ENCODE assay signal across 10 cellular contexts in the genomic region with DNA sequence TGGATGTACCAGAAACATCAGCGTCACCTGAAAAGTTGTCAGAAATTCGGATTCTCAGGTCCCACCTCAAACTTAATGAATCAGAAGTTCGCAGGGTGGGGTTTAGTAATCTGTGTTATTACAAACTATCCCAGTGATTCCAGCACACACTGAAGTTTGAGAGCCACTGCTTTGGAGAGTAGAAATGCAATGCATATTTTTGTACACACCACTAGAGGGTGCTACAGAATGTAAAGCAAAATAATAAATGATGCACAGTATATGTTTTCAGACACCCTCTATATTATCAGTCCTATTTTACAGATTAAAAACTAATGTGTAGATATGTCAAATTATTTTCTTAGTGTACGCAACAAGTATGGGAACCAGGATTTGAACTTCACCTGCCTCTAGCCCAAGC. TPM values are rescaled to one million over a fixed set of nuclear protein-coding genes. Genes with fewer than 3 reads are reported as not detected.
DNase-seq lines count a peak whose midpoint lies in the region; ATAC-seq and TF ChIP-seq lines count a peak whose summit lies in the region.
"Had no signal": no experiment of that assay in that cellular context is flagged by ENCODE, and none has a peak within 500 bp of the region (broad histone marks: within the 10 kb centered on the region; RNA-seq: fewer than 3 reads in every experiment).

No MANE protein-coding gene starts in this region.

- POLR2A ChIA-PET in SK-N-SH (lab: Yijun Ruan, JAX), result no interaction called here

- TF ChIP-seq EP300 in SK-N-SH (IDR thresholded peaks at IDR 0.05; ENCODE audit: borderline replicate concordance in 1 of 2, low read depth in 1 of 2, low read length in 1 of 2) (no peak), gastroesophageal sphincter (IDR thresholded peaks at IDR 0.05) (no peak)

- peaks cover 6% of the 10 kb centered on the region for H3K4me1 Mint-ChIP-seq in activated T-cell treated with anti-CD3 and anti-CD28 coated beads, Interleukin-2, amount 50 U/mL, for 72 hours (ENCODE audit: low read depth)

- peaks cover 24% of the 10 kb centered on the region for H3K79me2 ChIP-seq in MM.1S (ENCODE audit: low read length)
- H3K79me2 ChIP-seq in SK-N-SH (ENCODE audit: insufficient read depth), result peaks cover 25% of the 10 kb centered on the region

- no peaks in the 10 kb centered on the region for H4K20me1 ChIP-seq in MM.1S (ENCODE audit: insufficient read depth, low read length)
- H4K20me1 ChIP-seq in SK-N-SH (ENCODE audit: insufficient read depth), result peaks cover 13% of the 10 kb centered on the region

- H3K9me2 ChIP-seq in MM.1S (replicated peaks; ENCODE audit: insufficient read depth, low read length), result no peaks in the 10 kb centered on the region
- H3K9me2 ChIP-seq in SK-N-SH, result no peaks in the 10 kb centered on the region

- peak; percentile 48 for DNase-seq in EH (ENCODE audit: low read depth)
- peak; percentile 41 for DNase-seq in MM.1S
- DNase-seq in SK-N-SH, result peak; percentile 27
- no peak for DNase-seq in activated T-cell treated with anti-CD3 and anti-CD28 coated beads, Interleukin-2, amount 50 U/mL, for 72 hours
- no peak for DNase-seq in posterior vena cava (ENCODE audit: low spot score)

- intact Hi-C loops in posterior vena cava (cut with DNase I), result loop anchor here in 1 of 2 donors (5.0 kb wide), 1 partner anchor 152 kb away; no protein-coding TSS in a partner anchor

- peak; percentile 68 for TF ChIP-seq RAD21 in SK-N-SH (IDR thresholded peaks at IDR 0.05; ENCODE audit: low read length)

- CTCF ChIA-PET in SK-N-SH (lab: Yijun Ruan, JAX), result interaction anchor here (0.7 to 2.6 kb wide), 7 partner anchors 13 to 251 kb away, joined by 3 to 11 read pairs (median 4); no protein-coding TSS in a partner anchor

- H3K36me3 Mint-ChIP-seq in activated T-cell treated with anti-CD3 and anti-CD28 coated beads, Interleukin-2, amount 50 U/mL, for 72 hours (ENCODE audit: insufficient read depth in 2 of 2), result peaks cover 0 to 1% of the 10 kb centered on the region in 2 donors

- 0 out of 2 replicates have a peak, but pooled peaks cover 3% of the 10 kb centered on the region for H3K36me3 ChIP-seq in MM.1S (replicated peaks; ENCODE audit: insufficient read depth, low read length)
- peaks cover 11 to 13% of the 10 kb centered on the region in 2 experiments for H3K36me3 ChIP-seq in SK-N-SH (replicated peaks in 1 of 2; ENCODE audit: control insufficient read depth in 1 of 2, insufficient read depth in 2 of 2, low read length in 1 of 2)
- peaks cover 0 to 9% of the 10 kb centered on the region in 2 donors for H3K36me3 ChIP-seq in gastroesophageal sphincter
- H3K36me3 ChIP-seq in subcutaneous abdominal adipose tissue (ENCODE audit: control insufficient read depth in 5 of 5, insufficient read depth in 5 of 5, low read length in 5 of 5), result peaks cover 0 to 9% (median 4%) of the 10 kb centered on the region in 5 donors

- H3K4me3 ChIP-seq in MM.1S (ENCODE audit: low read length), result no peak overlapping the region
- no peak overlapping the region for H3K4me3 ChIP-seq in SK-N-SH (ENCODE audit: low read depth in 2 of 2, low read length in 1 of 2)
- no peak overlapping the region for H3K4me3 ChIP-seq in gastroesophageal sphincter
- no peak overlapping the region for H3K4me3 ChIP-seq in subcutaneous abdominal adipose tissue (ENCODE audit: low read depth in 1 of 5, low read length in 5 of 5)

- no peak overlapping the region for H3K27ac Mint-ChIP-seq in activated T-cell treated with anti-CD3 and anti-CD28 coated beads, Interleukin-2, amount 50 U/mL, for 72 hours
- H3K27ac Mint-ChIP-seq: T-cell had no signal

- H2AFZ ChIP-seq in MM.1S (ENCODE audit: low read length), result no peak overlapping the region
- H2AFZ ChIP-seq in SK-N-SH (ENCODE audit: low read depth), result peak overlapping the region; percentile 67; the same call in 1 of the 2 replicates

- ATAC-seq in gastroesophageal sphincter (no peak), GM21381 (IDR thresholded peaks at IDR 0.05; ENCODE audit: unreplicated experiment) (no peak)
- ATAC-seq in activated T-cell treated with anti-CD3 and anti-CD28 coated beads, Interleukin-2, amount 50 U/mL, for 72 hours (replicated peaks in 1 of 2), result no peak
- ATAC-seq: naive thymus-derived CD8-positive, alpha-beta T cell; T-cell had no signal

- TF ChIP-seq CTCF in MM.1S (IDR thresholded peaks at IDR 0.05; ENCODE audit: low read length), result peak; percentile 72
- peak; percentile 86 for TF ChIP-seq CTCF in SK-N-SH (IDR thresholded peaks at IDR 0.05)
- peak; percentile 35 to 75 (median 64) for TF ChIP-seq CTCF in gastroesophageal sphincter (IDR thresholded peaks at IDR 0.05)

- H3K4me2 ChIP-seq in MM.1S (ENCODE audit: low read depth, low read length) (no peak overlapping the region), SK-N-SH (peak overlapping the region; percentile 70; the same call in 1 of the 2 replicates)

- H3K27ac ChIP-seq in MM.1S (ENCODE audit: low read length) (no peak overlapping the region), SK-N-SH (ENCODE audit: low read depth in 2 of 2, low read length in 1 of 2) (peak overlapping the region; percentile 28 to 94; a peak in 2 of 4 replicates), gastroesophageal sphincter (peak overlapping the region; percentile 92 to 100 (median 96)), subcutaneous abdominal adipose tissue (ENCODE audit: low read depth, low read length) (peak overlapping the region; percentile 97)

- H3K4me1 ChIP-seq in MM.1S (ENCODE audit: low read length) (peaks cover 10% of the 10 kb centered on the region; the same call in 1 of the 2 replicates), SK-N-SH (ENCODE audit: control insufficient read depth in 1 of 2, insufficient read depth in 2 of 2, low read depth in 1 of 2, low read length in 1 of 2) (peaks cover 1 to 3% of the 10 kb centered on the region in 2 experiments; a peak in 2 of 4 replicates), gastroesophageal sphincter (peaks cover 0 to 29% (median 0%) of the 10 kb centered on the region in 3 donors), subcutaneous abdominal adipose tissue (ENCODE audit: control insufficient read depth in 5 of 5, insufficient read depth in 5 of 5, low read length in 5 of 5) (peaks cover 5 to 7% (median 6%) of the 10 kb centered on the region in 5 donors)

- H3K4me3 Mint-ChIP-seq in activated T-cell treated with anti-CD3 and anti-CD28 coated beads, Interleukin-2, amount 50 U/mL, for 72 hours, result peak overlapping the region in 1 of 2 donors; percentile 24

- 10% methylated on average over 4 of the region's 4 CpGs for WGBS in SK-N-SH (ENCODE audit: low lambda C conversion rate)
- WGBS in gastroesophageal sphincter (ENCODE audit: low coverage in 1 of 2), 2 donors, result 0 to 46% methylated on average over 1 of the region's 4 CpGs

- peaks cover 9% of the 10 kb centered on the region; the same call in 1 of the 2 replicates for H3F3A ChIP-seq in MM.1S (ENCODE audit: insufficient read depth, low read length)
- H3F3A ChIP-seq in SK-N-SH (replicated peaks; ENCODE audit: insufficient read depth), result peaks cover 22% of the 10 kb centered on the region

- no peaks in the 10 kb centered on the region for H3K9me3 ChIP-seq in MM.1S (replicated peaks; ENCODE audit: insufficient read depth, low read length)
- H3K9me3 ChIP-seq in SK-N-SH, result no peaks in the 10 kb centered on the region
- H3K9me3 ChIP-seq in gastroesophageal sphincter, result no peaks in the 10 kb centered on the region
- no peaks in the 10 kb centered on the region for H3K9me3 ChIP-seq in subcutaneous abdominal adipose tissue (ENCODE audit: control insufficient read depth in 5 of 5, low read length in 5 of 5)

- no peaks in the 10 kb centered on the region for H3K9me3 Mint-ChIP-seq in activated T-cell treated with anti-CD3 and anti-CD28 coated beads, Interleukin-2, amount 50 U/mL, for 72 hours
- H3K9me3 Mint-ChIP-seq: naive thymus-derived CD8-positive, alpha-beta T cell; T-cell had no signal

- TF ChIP-seq POLR2A in gastroesophageal sphincter (IDR thresholded peaks at IDR 0.05), result no peak

- H3K27me3 ChIP-seq in MM.1S (replicated peaks; ENCODE audit: insufficient read depth, low read length) (no peaks in the 10 kb centered on the region), SK-N-SH (ENCODE audit: insufficient read depth) (no peaks in the 10 kb centered on the region), gastroesophageal sphincter (no peaks in the 10 kb centered on the region), subcutaneous abdominal adipose tissue (ENCODE audit: control insufficient read depth in 5 of 5, insufficient read depth in 4 of 5, low read length in 5 of 5) (peaks cover 0 to 6% (median 4%) of the 10 kb centered on the region in 5 donors)

- no peak overlapping the region for H3K9ac ChIP-seq in MM.1S (ENCODE audit: low read length)
- peak overlapping the region; percentile 82; the same call in 1 of the 2 replicates for H3K9ac ChIP-seq in SK-N-SH
- no peak overlapping the region for H3K9ac ChIP-seq in subcutaneous abdominal adipose tissue (ENCODE audit: low read length in 5 of 5)

- peaks cover 17% of the 10 kb centered on the region for H3K27me3 Mint-ChIP-seq in activated T-cell treated with anti-CD3 and anti-CD28 coated beads, Interleukin-2, amount 50 U/mL, for 72 hours (ENCODE audit: low read depth)
- H3K27me3 Mint-ChIP-seq: naive thymus-derived CD8-positive, alpha-beta T cell had no signal

TF ChIP-seq in SK-N-SH, 30 proteins besides CTCF, POLR2A, EP300 and RAD21:
- TF ChIP-seq CHD2 (IDR thresholded peaks at IDR 0.05; ENCODE audit: low read length, partially characterized antibody) (no peak), TAF1 (IDR thresholded peaks at IDR 0.05; ENCODE audit: borderline replicate concordance, low read depth, low read length) (no peak), RFX5 (IDR thresholded peaks at IDR 0.05; ENCODE audit: low read length) (no peak), EZH2phosphoT487 (IDR thresholded peaks at IDR 0.05; ENCODE audit: borderline replicate concordance, low read depth) (no peak), SMC3 (IDR thresholded peaks at IDR 0.05; ENCODE audit: low read depth, low read length) (peak; percentile 40; the same call in 1 of the 2 replicates), TEAD4 (IDR thresholded peaks at IDR 0.05; ENCODE audit: borderline replicate concordance, insufficient read depth) (no peak), FOXM1 (IDR thresholded peaks at IDR 0.05; ENCODE audit: low read depth) (no peak)
TF ChIP-seq in SK-N-SH: peak in this region for 1.

RNA-seq across cellular contexts. Expression of a gene that starts 2.5 kb away (rescaled TPM):
- 221 and 363 TPM in 2 replicates for polyA plus RNA-seq in SK-N-SH (2012; rRNA removed)
- 371 and 379 TPM in 2 replicates for polyA plus RNA-seq in SK-N-SH (2012; cell fraction: cytosol; rRNA removed)
- 134 and 267 TPM in 2 replicates for polyA plus RNA-seq in SK-N-SH (2012; cell fraction: nucleus; rRNA removed)
- 100 to 1,000 TPM; 338 to 631 (median 467) TPM for total RNA-seq in gastroesophageal sphincter
- total RNA-seq in activated T-cell treated with anti-CD3 and anti-CD28 coated beads, Interleukin-2, amount 50 U/mL, for 72 hours, result 100 to 1,000 TPM; 154 to 171 TPM
- 100 to 1,000 TPM; 404 to 531 TPM for total RNA-seq in posterior vena cava

RNA-seq across cellular contexts. Expression of a gene that starts 21.8 kb away (rescaled TPM):
- 0.11 TPM in 1 of 2 replicates, not detected in the other for polyA plus RNA-seq in SK-N-SH (2012; rRNA removed)
- polyA plus RNA-seq in SK-N-SH (2012; cell fraction: cytosol; rRNA removed), result 0.09 and 0.13 TPM in 2 replicates
- 0.39 and 0.53 TPM in 2 replicates for polyA plus RNA-seq in SK-N-SH (2012; cell fraction: nucleus; rRNA removed)
- total RNA-seq in gastroesophageal sphincter (not detected), posterior vena cava (not detected)
- total RNA-seq in activated T-cell treated with anti-CD3 and anti-CD28 coated beads, Interleukin-2, amount 50 U/mL, for 72 hours, result under 1 TPM in 1 of 2 donors, not detected in 1; 0.46 TPM
- total RNA-seq: naive thymus-derived CD8-positive, alpha-beta T cell; T-cell had no signal
- polyA plus RNA-seq: naive thymus-derived CD8-positive, alpha-beta T cell had no signal

Comparison
In these comparisons a context has a peak if more than half of its experiments do, and no peak if none do; other contexts are left out.
1. DNase-seq: peak in EH (single experiment), MM.1S (single experiment) and SK-N-SH (single experiment); none in activated T-cell treated with anti-CD3 and anti-CD28 coated beads, Interleukin-2, amount 50 U/mL, for 72 hours (0 of 2) and posterior vena cava (single experiment).
2. Peak in every context shown above with its lines, with median percentiles within 50 percentile points of each other: CTCF ChIP-seq.